In genomic region chr10:23095966-23096813, GRCh38 we compare ENCODE assay signal across 1 cellular context.
TF ChIP-seq lines count a peak whose summit lies in the region.

No MANE protein-coding gene starts in this region.

TF ChIP-seq in SK-N-SH treated with all-trans-retinoic acid at 6 μM for 48 hours, 23 proteins besides CTCF, POLR2A, EP300 and RAD21 (continued from another document):
- TF ChIP-seq PATZ1 (CRISPR knock-in tag; IDR thresholded peaks at IDR 0.05; ENCODE audit: borderline replicate concordance) (no peak), RARB (CRISPR knock-in tag; IDR thresholded peaks at IDR 0.05) (no peak), BACH2 (CRISPR knock-in tag; IDR thresholded peaks at IDR 0.05; ENCODE audit: borderline replicate concordance) (no peak), GLIS3 (CRISPR knock-in tag; IDR thresholded peaks at IDR 0.05) (no peak), ZNF8 (CRISPR knock-in tag; IDR thresholded peaks at IDR 0.05) (no peak), ISL1 (CRISPR knock-in tag; IDR thresholded peaks at IDR 0.05) (no peak), CREB5 (CRISPR knock-in tag; IDR thresholded peaks at IDR 0.05; ENCODE audit: low read depth) (no peak), ARNTL (CRISPR knock-in tag; IDR thresholded peaks at IDR 0.05; ENCODE audit: borderline replicate concordance, low read depth) (no peak), ZC3H10 (CRISPR knock-in tag; IDR thresholded peaks at IDR 0.05) (no peak), TOX (CRISPR knock-in tag; IDR thresholded peaks at IDR 0.05; ENCODE audit: borderline replicate concordance) (no peak)
